In genomic region chr13:29520671-29521070, GRCh38 we compare ENCODE assay signal across 15 cellular contexts.
A peak's percentile ranks its signal among the peaks of the same experiment; 100 is the strongest.
DNase-seq lines count a peak whose midpoint lies in the region; ATAC-seq, FAIRE-seq and TF ChIP-seq lines count a peak whose summit lies in the region.
"Had no signal": no experiment of that assay in that cellular context is flagged by ENCODE, and none has a peak within 500 bp of the region (broad histone marks: within the 10 kb centered on the region; RNA-seq: fewer than 3 reads in every experiment).

No MANE protein-coding gene starts in this region.

- H3K36me3 ChIP-seq in brain microvascular endothelial cell (replicated peaks) = peaks cover 53% of the 10 kb centered on the region
- H3K36me3 ChIP-seq in mesodermal cell (ENCODE audit: control insufficient read depth, insufficient read depth, low read length) = peaks cover 85% of the 10 kb centered on the region
- peaks cover 0 to 33% of the 10 kb centered on the region in 2 donors for H3K36me3 ChIP-seq in vagina

- no peak for TF ChIP-seq CTCF in brain microvascular endothelial cell (IDR thresholded peaks at IDR 0.05; ENCODE audit: low read depth, low read length, missing control alignments)
- TF ChIP-seq CTCF in vagina (IDR thresholded peaks at IDR 0.05) = no peak

- WGBS in mesodermal cell (ENCODE audit: insufficient coverage in 2 of 2), 2 experiments = 100% methylated on average over 1 of the region's 4 CpGs; no CpG with 5 or more reads in 1 of the 2 experiments

- H3K4me1 ChIP-seq in mesodermal cell (ENCODE audit: control insufficient read depth, insufficient read depth, low read length, poor library complexity, severe bottlenecking) (peaks cover 21% of the 10 kb centered on the region), vagina (peaks cover 25% of the 10 kb centered on the region)

- H3K4me3 ChIP-seq in brain microvascular endothelial cell (ENCODE audit: low read depth, low read length) (no peak overlapping the region), mesodermal cell (ENCODE audit: extremely low read depth, insufficient read depth, low read length, poor library complexity, severe bottlenecking) (no peak overlapping the region), vagina (no peak overlapping the region)

- in situ Hi-C loops in brain microvascular endothelial cell (cut with HindIII; ENCODE audit: low pct_ligation_motif_present, low sequenced_read_pairs) = no loop called here

- no peak for ATAC-seq in HG02852 (IDR thresholded peaks at IDR 0.05; ENCODE audit: unreplicated experiment)
- ATAC-seq: activated naive CD8-positive, alpha-beta T cell treated with anti-CD3 and anti-CD28 coated beads, Interleukin-2, amount 50 U/mL, for 24 hours; activated T-cell treated with anti-CD3 and anti-CD28 coated beads, Interleukin-2, amount 50 U/mL, for 4 hours; left lobe of liver had no signal

- TF ChIP-seq POLR2A in vagina (IDR thresholded peaks at IDR 0.05) = no peak
- TF ChIP-seq POLR2A in H54 (IDR thresholded peaks at IDR 0.05; ENCODE audit: low read depth, low read length) = no peak

- DNase-seq in HCEC 1CT = peak; percentile 55
- DNase-seq in brain microvascular endothelial cell = peak; percentile 84
- DNase-seq in vagina (ENCODE audit: extremely low spot score in 2 of 2) = no peak
- no peak for DNase-seq in H54 (ENCODE audit: insufficient read length, low spot score)
- no peak for DNase-seq in iPS-NIHi7 (ENCODE audit: extremely low spot score)
- DNase-seq: activated CD4-positive, alpha-beta T cell treated with anti-CD3 and anti-CD28 coated beads, Interleukin-2, amount 10 ng/mL, durations not matched to agents 7 days and 5 days; activated naive CD8-positive, alpha-beta T cell treated with anti-CD3 and anti-CD28 coated beads, Interleukin-2, amount 50 U/mL, for 24 hours; activated T-cell treated with anti-CD3 and anti-CD28 coated beads, Interleukin-2, amount 50 U/mL, for 4 hours; KBM-7; NCI-H1694; NCI-H526 treated with DMSO at 0.1 percent for 48 hours; T-helper 1 cell had no signal

- no peak for FAIRE-seq in H54 (lab: Jason Lieb, UNC)

- H3K9me3 ChIP-seq in mesodermal cell (ENCODE audit: control insufficient read depth, low read length) (no peaks in the 10 kb centered on the region), vagina (no peaks in the 10 kb centered on the region)

- intact Hi-C loops in vagina (cut with DNase I) = no loop called here

- H3K27ac ChIP-seq in brain microvascular endothelial cell = peak overlapping the region; percentile 93
- peak overlapping the region; percentile 48 for H3K27ac ChIP-seq in mesodermal cell (ENCODE audit: low read depth, low read length, severe bottlenecking)
- peak overlapping the region; percentile 81 for H3K27ac ChIP-seq in vagina

- H3K27me3 ChIP-seq in brain microvascular endothelial cell (replicated peaks) = no peaks in the 10 kb centered on the region
- H3K27me3 ChIP-seq in vagina = no peaks in the 10 kb centered on the region

Comparison
In these comparisons a context has a peak if more than half of its experiments do, and no peak if none do; other contexts are left out.
1. DNase-seq: peak in HCEC 1CT (single experiment) and brain microvascular endothelial cell (single experiment); none in vagina (0 of 2), H54 (single experiment) and iPS-NIHi7 (single experiment).
2. Peak in every context shown above with its lines, with median percentiles within 50 percentile points of each other: H3K27ac ChIP-seq.